Comparison of ENCODE assay signal across 15 cellular contexts in the genomic region with DNA sequence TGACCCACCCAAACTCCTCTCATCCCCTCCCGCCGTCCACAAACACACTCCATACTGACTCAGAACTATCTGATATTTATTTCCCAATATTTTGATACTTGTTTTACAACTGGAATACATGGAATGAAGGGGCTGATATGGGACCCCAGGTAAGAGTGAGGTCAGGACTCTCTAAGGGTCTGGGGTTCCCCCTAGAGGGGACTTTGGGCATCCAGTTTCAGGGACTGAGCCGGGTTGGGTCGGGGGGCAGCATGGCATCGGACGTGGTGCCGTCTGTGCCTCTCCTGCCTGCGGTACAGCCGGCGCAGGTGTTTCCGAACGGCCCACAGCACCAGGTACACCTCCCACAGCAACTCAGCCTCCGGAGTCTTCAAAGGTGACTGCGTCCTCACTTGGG. TPM values are rescaled to one million over a fixed set of nuclear protein-coding genes. Genes with fewer than 3 reads are reported as not detected.
DNase-seq lines count a peak whose midpoint lies in the region; ATAC-seq and TF ChIP-seq lines count a peak whose summit lies in the region.
"Had no signal": no experiment of that assay in that cellular context is flagged by ENCODE, and none has a peak within 500 bp of the region (broad histone marks: within the 10 kb centered on the region; RNA-seq: fewer than 3 reads in every experiment).

No MANE protein-coding gene starts in this region.

- CTCF ChIA-PET in OCI-LY7 (lab: Charles Lee; ENCODE audit: unreplicated experiment): no interaction called here

- no peaks in the 10 kb centered on the region for H4K20me1 ChIP-seq in OCI-LY7 (ENCODE audit: insufficient read depth, low read length)

- H3K4me1 ChIP-seq in BE2C (no peaks in the 10 kb centered on the region), OCI-LY7 (ENCODE audit: insufficient read depth, low read length, poor library complexity, severe bottlenecking) (no peaks in the 10 kb centered on the region)
- H3K4me1 ChIP-seq: HAP-1 had no signal

- no peak overlapping the region for H2AFZ ChIP-seq in OCI-LY7 (ENCODE audit: low read length)

- H3K27ac ChIP-seq in OCI-LY7 (ENCODE audit: low read depth, low read length, poor library complexity, severe bottlenecking): no peak overlapping the region
- H3K27ac ChIP-seq: SJCRH30 had no signal

- no peak overlapping the region for H3K4me2 ChIP-seq in OCI-LY7 (ENCODE audit: low read length)

- H3K4me3 ChIP-seq in BE2C (ENCODE audit: low read depth, low read length) (no peak overlapping the region), H7 (ENCODE audit: insufficient read depth, low read depth, low read length) (no peak overlapping the region), OCI-LY7 (ENCODE audit: low read depth, low read length, poor library complexity, severe bottlenecking) (no peak overlapping the region), iPS-18c (ENCODE audit: insufficient read depth, low read depth, low read length) (0 out of 2 replicates have a peak overlapping the region, but pooled peaks have one; percentile 4)
- H3K4me3 ChIP-seq: HAP-1 had no signal

- H3K36me3 ChIP-seq in BE2C: no peaks in the 10 kb centered on the region
- no peaks in the 10 kb centered on the region for H3K36me3 ChIP-seq in H7 (replicated peaks; ENCODE audit: control insufficient read depth, insufficient read depth, low read length)
- H3K36me3 ChIP-seq in OCI-LY7 (ENCODE audit: insufficient read depth, low read length): peaks cover 8% of the 10 kb centered on the region
- H3K36me3 ChIP-seq: HAP-1, SJCRH30 had no signal

- ATAC-seq in HG02973 (IDR thresholded peaks at IDR 0.05; ENCODE audit: unreplicated experiment): no peak

- H3K9me3 ChIP-seq in BE2C: no peaks in the 10 kb centered on the region
- H3K9me3 ChIP-seq in OCI-LY7 (ENCODE audit: low read length): no peaks in the 10 kb centered on the region
- H3K9me3 ChIP-seq in iPS-18c (ENCODE audit: control insufficient read depth, insufficient read depth, low read length): no peaks in the 10 kb centered on the region
- H3K9me3 ChIP-seq: HAP-1, SJCRH30 had no signal

- intact Hi-C loops in OCI-LY7 (cut with micrococcal nuclease; ENCODE audit: unreplicated experiment): no loop called here

- BruUV-seq in OCI-LY7 (replicated peaks; lab: Mats Ljungman, UMichigan): no TSS peak

- TF ChIP-seq CTCF in BE2C (IDR thresholded peaks at IDR 0.05; ENCODE audit: low read depth, low read length): 0 out of 2 replicates have a peak, but pooled peaks have one; percentile 16
- TF ChIP-seq CTCF in OCI-LY7 (conservative IDR thresholded peaks at IDR 0.05; ENCODE audit: low read length): peak; percentile 51

- H3K27me3 ChIP-seq in BE2C (no peaks in the 10 kb centered on the region), H7 (ENCODE audit: control insufficient read depth, insufficient read depth, low read length) (no peaks in the 10 kb centered on the region)
- H3K27me3 ChIP-seq: SJCRH30 had no signal

- POLR2A ChIA-PET in OCI-LY7 (lab: Charles Lee): no interaction called here

- no peaks in the 10 kb centered on the region for H3K79me2 ChIP-seq in OCI-LY7 (ENCODE audit: insufficient read depth, low read depth, low read length)

- no peak for DNase-seq in BE2C
- peak; percentile 82 for DNase-seq in H7
- DNase-seq in OCI-LY7 (ENCODE audit: low spot score): no peak
- DNase-seq in activated CD4-positive, alpha-beta T cell treated with anti-CD3 and anti-CD28 coated beads, Interleukin-2, amount 50 U/mL, for 4 hours: no peak
- DNase-seq in NCI-H1436 treated with DMSO at 0.1 percent for 48 hours (lab: John Stamatoyannopoulos, UW): no peak
- no peak for DNase-seq in NCI-H2227 treated with DMSO at 0.1 percent for 48 hours (lab: John Stamatoyannopoulos, UW)
- DNase-seq: NCI-H1092 treated with DMSO at 0.1 percent for 48 hours, NCI-H187, NCI-H446 treated with DMSO at 0.1 percent for 48 hours had no signal

- H3K9me2 ChIP-seq in OCI-LY7 (ENCODE audit: insufficient read depth, low read length): no peaks in the 10 kb centered on the region

RNA-seq across cellular contexts. Expression of a gene that starts 7.5 kb away (rescaled TPM):
- 0.45 TPM for polyA plus RNA-seq in BE2C (2012; ENCODE audit: insufficient read depth, insufficient read length, low read depth)
- total RNA-seq in H7 (2014; rRNA removed; shearing (Covaris generic)): 0.11 and 1.1 TPM in 2 replicates
- 0.54 and 1.6 TPM in 2 replicates for total RNA-seq in OCI-LY7 (2014; rRNA removed; shearing (Covaris generic))
- total RNA-seq in OCI-LY7 (2022): 2.4 and 3.7 TPM in 2 replicates
- total RNA-seq: RPMI7951, SJCRH30 had no signal

RNA-seq across cellular contexts. Expression of a gene that starts 20.3 kb away (rescaled TPM):
- 138 TPM for polyA plus RNA-seq in BE2C (2012; ENCODE audit: insufficient read depth, insufficient read length, low read depth)
- total RNA-seq in H7 (2014; rRNA removed; shearing (Covaris generic)): 96.6 and 97.8 TPM in 2 replicates
- 127 and 137 TPM in 2 replicates for total RNA-seq in OCI-LY7 (2014; rRNA removed; shearing (Covaris generic))
- total RNA-seq in OCI-LY7 (2022): 86.9 and 90.6 TPM in 2 replicates

RNA-seq across cellular contexts. Expression of a gene that starts 22.5 kb away (rescaled TPM):
- 239 TPM for polyA plus RNA-seq in BE2C (2012; ENCODE audit: insufficient read depth, insufficient read length, low read depth)
- 31.5 and 35.8 TPM in 2 replicates for total RNA-seq in H7 (2014; rRNA removed; shearing (Covaris generic))
- total RNA-seq in OCI-LY7 (2014; rRNA removed; shearing (Covaris generic)): 38.5 and 41.4 TPM in 2 replicates
- 75.4 and 76.6 TPM in 2 replicates for total RNA-seq in OCI-LY7 (2022)

RNA-seq across cellular contexts. Expression of a gene that starts 26.9 kb away (rescaled TPM):
- 78.8 TPM for polyA plus RNA-seq in BE2C (2012; ENCODE audit: insufficient read depth, insufficient read length, low read depth)
- 47.1 and 50.5 TPM in 2 replicates for total RNA-seq in H7 (2014; rRNA removed; shearing (Covaris generic))
- 37.9 and 44.2 TPM in 2 replicates for total RNA-seq in OCI-LY7 (2014; rRNA removed; shearing (Covaris generic))
- total RNA-seq in OCI-LY7 (2022): 54.1 and 65.6 TPM in 2 replicates

RNA-seq across cellular contexts. Expression of a gene that starts 27.2 kb away (rescaled TPM):
- 24.9 TPM for polyA plus RNA-seq in BE2C (2012; ENCODE audit: insufficient read depth, insufficient read length, low read depth)
- total RNA-seq in H7 (2014; rRNA removed; shearing (Covaris generic)): 4.0 and 5.5 TPM in 2 replicates
- total RNA-seq in OCI-LY7 (2014; rRNA removed; shearing (Covaris generic)): 0.08 and 0.98 TPM in 2 replicates
- total RNA-seq in OCI-LY7 (2022): 0.10 and 0.50 TPM in 2 replicates
- total RNA-seq: B cell, RPMI7951 had no signal
